ENCODE assay signal across 16 cellular contexts in the genomic region with DNA sequence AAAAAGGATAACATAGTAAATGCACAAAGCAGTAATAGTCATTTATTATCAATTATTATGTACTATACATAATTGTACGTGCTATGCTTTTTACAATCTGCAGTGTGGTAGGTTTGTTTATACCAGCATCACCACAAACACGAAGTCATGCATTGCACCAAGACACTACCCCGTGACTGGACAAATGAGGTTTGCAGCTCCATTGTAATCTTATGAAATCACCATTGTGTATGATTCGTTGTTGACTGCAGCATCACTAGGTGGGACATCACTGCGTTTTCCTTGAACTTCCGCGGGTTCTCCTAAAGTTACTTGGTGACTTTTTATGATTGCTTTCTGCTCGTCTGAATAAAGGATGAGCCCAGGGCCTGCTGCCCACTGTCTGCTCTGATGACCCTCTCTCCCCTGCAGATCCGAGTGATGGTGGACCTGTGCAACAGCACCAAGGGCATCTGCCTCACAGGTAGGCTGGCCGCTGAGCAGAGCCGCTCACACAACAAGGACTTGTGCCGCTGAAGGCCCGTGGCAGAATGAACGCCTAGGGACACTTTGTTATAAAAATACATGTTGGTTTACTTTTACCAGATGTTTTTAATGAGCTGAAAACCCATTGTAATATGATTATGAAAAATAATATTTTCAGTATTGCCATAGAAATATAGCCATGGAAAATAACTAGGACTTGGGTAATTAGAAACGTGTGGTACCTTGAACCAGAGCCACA. TPM values are rescaled to one million over a fixed set of nuclear protein-coding genes. Genes with fewer than 3 reads are reported as not detected.
DNase-seq lines count a peak whose midpoint lies in the region; ATAC-seq and TF ChIP-seq lines count a peak whose summit lies in the region.
"Had no signal": no experiment of that assay in that cellular context is flagged by ENCODE, and none has a peak within 500 bp of the region (broad histone marks: within the 10 kb centered on the region; RNA-seq: fewer than 3 reads in every experiment).

No MANE protein-coding gene starts in this region.

- peaks cover 5% of the 10 kb centered on the region for H3K27me3 Mint-ChIP-seq in activated T-helper 2 cell treated with anti-CD3 and anti-CD28 coated beads, Interferon-gamma antibody, Interleukin-2, Interleukin-4, amounts not matched to agents 10 μg/mL and 5 μg/mL and 100 μg/mL, durations not matched to agents 14 hours and 24 hours and 36 hours (ENCODE audit: low read depth)
- H3K27me3 Mint-ChIP-seq: activated B cell treated with CpG ODN at 0.5 μM for 24 hours had no signal

- intact Hi-C loops in activated T-helper 2 cell treated with anti-CD3 and anti-CD28 coated beads, Interferon-gamma antibody, Interleukin-2, Interleukin-4, amounts not matched to agents 10 μg/mL and 5 μg/mL and 100 μg/mL, durations not matched to agents 14 hours and 24 hours and 36 hours (cut with micrococcal nuclease): no loop called here

- ATAC-seq in GM19035 (IDR thresholded peaks at IDR 0.05; ENCODE audit: unreplicated experiment) (no peak), HG03432 (IDR thresholded peaks at IDR 0.05; ENCODE audit: unreplicated experiment) (no peak)
- ATAC-seq: CD8-positive, alpha-beta T cell; stimulated activated naive CD8-positive, alpha-beta T cell treated with anti-CD3 and anti-CD28 coated beads, Interleukin-15, amount 100 ng/mL, for 72 hours had no signal

- peak; percentile 96 for DNase-seq in H4 (ENCODE audit: low spot score)
- DNase-seq in astrocyte of the spinal cord (ENCODE audit: low read depth, low spot score): peak; percentile 47
- DNase-seq in globus pallidus (ENCODE audit: low spot score): peak; percentile 87
- peak; percentile 81 for DNase-seq in superior temporal gyrus (ENCODE audit: extremely low spot score)
- no peak for DNase-seq in SIG-M5 (lab: John Stamatoyannopoulos, UW)
- DNase-seq in activated T-helper 2 cell treated with anti-CD3 and anti-CD28 coated beads, Interferon-gamma antibody, Interleukin-2, Interleukin-4, amounts not matched to agents 10 μg/mL and 5 μg/mL and 100 μg/mL, durations not matched to agents 14 hours and 24 hours and 36 hours (ENCODE audit: low spot score): no peak
- DNase-seq: activated B cell treated with CpG ODN at 0.5 μM for 24 hours; activated gamma-delta T cell; CD8-positive, alpha-beta T cell; islet precursor cell; NCI-H69; stimulated activated CD4-positive, alpha-beta T cell treated with anti-CD3 and anti-CD28 coated beads, Interleukin-12 subunit alpha, Interleukin-12 subunit beta, amount 100 ng/mL, for 4 hours; stimulated activated naive CD8-positive, alpha-beta T cell treated with anti-CD3 and anti-CD28 coated beads, Interleukin-15, amount 100 ng/mL, for 72 hours had no signal

- no peaks in the 10 kb centered on the region for H3K36me3 Mint-ChIP-seq in activated T-helper 2 cell treated with anti-CD3 and anti-CD28 coated beads, Interferon-gamma antibody, Interleukin-2, Interleukin-4, amounts not matched to agents 10 μg/mL and 5 μg/mL and 100 μg/mL, durations not matched to agents 14 hours and 24 hours and 36 hours (ENCODE audit: low read depth)
- H3K36me3 Mint-ChIP-seq: CD8-positive, alpha-beta T cell had no signal

- no peak for TF ChIP-seq CTCF in astrocyte of the spinal cord (IDR thresholded peaks at IDR 0.05; ENCODE audit: low read depth, low read length)

- H3K27ac Mint-ChIP-seq in activated T-helper 2 cell treated with anti-CD3 and anti-CD28 coated beads, Interferon-gamma antibody, Interleukin-2, Interleukin-4, amounts not matched to agents 10 μg/mL and 5 μg/mL and 100 μg/mL, durations not matched to agents 14 hours and 24 hours and 36 hours: no peak overlapping the region
- H3K27ac Mint-ChIP-seq: activated B cell treated with CpG ODN at 0.5 μM for 24 hours; CD8-positive, alpha-beta T cell had no signal

- H3K4me3 ChIP-seq in astrocyte of the spinal cord (ENCODE audit: low read depth, low read length): no peak overlapping the region

- H3K4me3 Mint-ChIP-seq in activated T-helper 2 cell treated with anti-CD3 and anti-CD28 coated beads, Interferon-gamma antibody, Interleukin-2, Interleukin-4, amounts not matched to agents 10 μg/mL and 5 μg/mL and 100 μg/mL, durations not matched to agents 14 hours and 24 hours and 36 hours (ENCODE audit: low read depth): no peak overlapping the region
- H3K4me3 Mint-ChIP-seq: activated B cell treated with CpG ODN at 0.5 μM for 24 hours; CD8-positive, alpha-beta T cell; stimulated activated naive CD8-positive, alpha-beta T cell treated with anti-CD3 and anti-CD28 coated beads, Interleukin-15, amount 100 ng/mL, for 72 hours had no signal

- H3K4me1 Mint-ChIP-seq in activated T-helper 2 cell treated with anti-CD3 and anti-CD28 coated beads, Interferon-gamma antibody, Interleukin-2, Interleukin-4, amounts not matched to agents 10 μg/mL and 5 μg/mL and 100 μg/mL, durations not matched to agents 14 hours and 24 hours and 36 hours (ENCODE audit: low read depth): peaks cover 6% of the 10 kb centered on the region
- H3K4me1 Mint-ChIP-seq: activated B cell treated with CpG ODN at 0.5 μM for 24 hours; stimulated activated naive CD8-positive, alpha-beta T cell treated with anti-CD3 and anti-CD28 coated beads, Interleukin-15, amount 100 ng/mL, for 72 hours had no signal

- H3K9me3 Mint-ChIP-seq in activated T-helper 2 cell treated with anti-CD3 and anti-CD28 coated beads, Interferon-gamma antibody, Interleukin-2, Interleukin-4, amounts not matched to agents 10 μg/mL and 5 μg/mL and 100 μg/mL, durations not matched to agents 14 hours and 24 hours and 36 hours: no peaks in the 10 kb centered on the region
- H3K9me3 Mint-ChIP-seq: activated B cell treated with CpG ODN at 0.5 μM for 24 hours; CD8-positive, alpha-beta T cell; stimulated activated naive CD8-positive, alpha-beta T cell treated with anti-CD3 and anti-CD28 coated beads, Interleukin-15, amount 100 ng/mL, for 72 hours had no signal

- in situ Hi-C loops in astrocyte of the spinal cord (cut with HindIII; ENCODE audit: low sequenced_read_pairs): no loop called here

RNA-seq across cellular contexts. Expression of a gene that starts 35.7 kb away (rescaled TPM):
- total RNA-seq in H4 (2014; rRNA removed; shearing (Covaris generic)): 55.3 and 66.0 TPM in 2 replicates
- total RNA-seq in activated T-helper 2 cell treated with anti-CD3 and anti-CD28 coated beads, Interferon-gamma antibody, Interleukin-2, Interleukin-4, amounts not matched to agents 10 μg/mL and 5 μg/mL and 100 μg/mL, durations not matched to agents 14 hours and 24 hours and 36 hours: 0.34 and 0.62 TPM in 2 replicates
- total RNA-seq: activated B cell treated with CpG ODN at 0.5 μM for 24 hours; CD8-positive, alpha-beta T cell; osteocyte had no signal

RNA-seq across cellular contexts. Expression of a gene that starts 38.8 kb away (rescaled TPM):
- 0.90 and 4.8 TPM in 2 replicates for total RNA-seq in H4 (2014; rRNA removed; shearing (Covaris generic))
- total RNA-seq in activated T-helper 2 cell treated with anti-CD3 and anti-CD28 coated beads, Interferon-gamma antibody, Interleukin-2, Interleukin-4, amounts not matched to agents 10 μg/mL and 5 μg/mL and 100 μg/mL, durations not matched to agents 14 hours and 24 hours and 36 hours: 1.5 and 2.3 TPM in 2 replicates
- total RNA-seq: CD8-positive, alpha-beta T cell; osteocyte had no signal

Comparison
In these comparisons a context has a peak if more than half of its experiments do, and no peak if none do; other contexts are left out.
1. DNase-seq: peak in H4 (single experiment), astrocyte of the spinal cord (single experiment), globus pallidus (single experiment) and superior temporal gyrus (single experiment); none in SIG-M5 (single experiment) and activated T-helper 2 cell treated with anti-CD3 and anti-CD28 coated beads, Interferon-gamma antibody, Interleukin-2, Interleukin-4, amounts not matched to agents 10 μg/mL and 5 μg/mL and 100 μg/mL, durations not matched to agents 14 hours and 24 hours and 36 hours (single experiment).
2. RNA of a gene that starts 35.7 kb away (total RNA-seq): 55.3 to 66.0 TPM in H4; 0.34 to 0.62 TPM in activated T-helper 2 cell treated with anti-CD3 and anti-CD28 coated beads, Interferon-gamma antibody, Interleukin-2, Interleukin-4, amounts not matched to agents 10 μg/mL and 5 μg/mL and 100 μg/mL, durations not matched to agents 14 hours and 24 hours and 36 hours; every median in the first group is over 10 times any median in the second.